1 cellular context compared by ENCODE assay signal in genomic region chr1:245858683-245859509, GRCh38.
TF ChIP-seq lines count a peak whose summit lies in the region.

No MANE protein-coding gene starts in this region.

TF ChIP-seq in H1, 55 proteins besides CTCF, POLR2A, EP300 and RAD21 (continued from another document):
- TF ChIP-seq RXRA (IDR thresholded peaks at IDR 0.05; ENCODE audit: insufficient read depth, low read depth, low read length) (no peak), TAF7 (optimal IDR thresholded peaks at IDR 0.05; ENCODE audit: borderline replicate concordance, low read depth, low read length) (no peak), ASH2L (IDR thresholded peaks at IDR 0.05; ENCODE audit: low read length) (no peak), SAP30 (IDR thresholded peaks at IDR 0.05; ENCODE audit: insufficient read depth, insufficient replicate concordance, low read length) (no peak), BACH1 (IDR thresholded peaks at IDR 0.05; ENCODE audit: low read length) (no peak), POLR2AphosphoS5 (IDR thresholded peaks at IDR 0.05; ENCODE audit: low read depth, low read length) (no peak), SP1 (IDR thresholded peaks at IDR 0.05; ENCODE audit: low read depth, low read length) (no peak), TBP (IDR thresholded peaks at IDR 0.05; ENCODE audit: low read depth, low read length) (no peak), SUZ12 (IDR thresholded peaks at IDR 0.05; ENCODE audit: low read length) (no peak), CTBP2 (IDR thresholded peaks at IDR 0.05; ENCODE audit: borderline replicate concordance, insufficient read depth, insufficient read length, low read length) (no peak), RFX5 (IDR thresholded peaks at IDR 0.05; ENCODE audit: borderline replicate concordance, low read depth, low read length) (no peak)
- TF ChIP-seq, protein P1, sequence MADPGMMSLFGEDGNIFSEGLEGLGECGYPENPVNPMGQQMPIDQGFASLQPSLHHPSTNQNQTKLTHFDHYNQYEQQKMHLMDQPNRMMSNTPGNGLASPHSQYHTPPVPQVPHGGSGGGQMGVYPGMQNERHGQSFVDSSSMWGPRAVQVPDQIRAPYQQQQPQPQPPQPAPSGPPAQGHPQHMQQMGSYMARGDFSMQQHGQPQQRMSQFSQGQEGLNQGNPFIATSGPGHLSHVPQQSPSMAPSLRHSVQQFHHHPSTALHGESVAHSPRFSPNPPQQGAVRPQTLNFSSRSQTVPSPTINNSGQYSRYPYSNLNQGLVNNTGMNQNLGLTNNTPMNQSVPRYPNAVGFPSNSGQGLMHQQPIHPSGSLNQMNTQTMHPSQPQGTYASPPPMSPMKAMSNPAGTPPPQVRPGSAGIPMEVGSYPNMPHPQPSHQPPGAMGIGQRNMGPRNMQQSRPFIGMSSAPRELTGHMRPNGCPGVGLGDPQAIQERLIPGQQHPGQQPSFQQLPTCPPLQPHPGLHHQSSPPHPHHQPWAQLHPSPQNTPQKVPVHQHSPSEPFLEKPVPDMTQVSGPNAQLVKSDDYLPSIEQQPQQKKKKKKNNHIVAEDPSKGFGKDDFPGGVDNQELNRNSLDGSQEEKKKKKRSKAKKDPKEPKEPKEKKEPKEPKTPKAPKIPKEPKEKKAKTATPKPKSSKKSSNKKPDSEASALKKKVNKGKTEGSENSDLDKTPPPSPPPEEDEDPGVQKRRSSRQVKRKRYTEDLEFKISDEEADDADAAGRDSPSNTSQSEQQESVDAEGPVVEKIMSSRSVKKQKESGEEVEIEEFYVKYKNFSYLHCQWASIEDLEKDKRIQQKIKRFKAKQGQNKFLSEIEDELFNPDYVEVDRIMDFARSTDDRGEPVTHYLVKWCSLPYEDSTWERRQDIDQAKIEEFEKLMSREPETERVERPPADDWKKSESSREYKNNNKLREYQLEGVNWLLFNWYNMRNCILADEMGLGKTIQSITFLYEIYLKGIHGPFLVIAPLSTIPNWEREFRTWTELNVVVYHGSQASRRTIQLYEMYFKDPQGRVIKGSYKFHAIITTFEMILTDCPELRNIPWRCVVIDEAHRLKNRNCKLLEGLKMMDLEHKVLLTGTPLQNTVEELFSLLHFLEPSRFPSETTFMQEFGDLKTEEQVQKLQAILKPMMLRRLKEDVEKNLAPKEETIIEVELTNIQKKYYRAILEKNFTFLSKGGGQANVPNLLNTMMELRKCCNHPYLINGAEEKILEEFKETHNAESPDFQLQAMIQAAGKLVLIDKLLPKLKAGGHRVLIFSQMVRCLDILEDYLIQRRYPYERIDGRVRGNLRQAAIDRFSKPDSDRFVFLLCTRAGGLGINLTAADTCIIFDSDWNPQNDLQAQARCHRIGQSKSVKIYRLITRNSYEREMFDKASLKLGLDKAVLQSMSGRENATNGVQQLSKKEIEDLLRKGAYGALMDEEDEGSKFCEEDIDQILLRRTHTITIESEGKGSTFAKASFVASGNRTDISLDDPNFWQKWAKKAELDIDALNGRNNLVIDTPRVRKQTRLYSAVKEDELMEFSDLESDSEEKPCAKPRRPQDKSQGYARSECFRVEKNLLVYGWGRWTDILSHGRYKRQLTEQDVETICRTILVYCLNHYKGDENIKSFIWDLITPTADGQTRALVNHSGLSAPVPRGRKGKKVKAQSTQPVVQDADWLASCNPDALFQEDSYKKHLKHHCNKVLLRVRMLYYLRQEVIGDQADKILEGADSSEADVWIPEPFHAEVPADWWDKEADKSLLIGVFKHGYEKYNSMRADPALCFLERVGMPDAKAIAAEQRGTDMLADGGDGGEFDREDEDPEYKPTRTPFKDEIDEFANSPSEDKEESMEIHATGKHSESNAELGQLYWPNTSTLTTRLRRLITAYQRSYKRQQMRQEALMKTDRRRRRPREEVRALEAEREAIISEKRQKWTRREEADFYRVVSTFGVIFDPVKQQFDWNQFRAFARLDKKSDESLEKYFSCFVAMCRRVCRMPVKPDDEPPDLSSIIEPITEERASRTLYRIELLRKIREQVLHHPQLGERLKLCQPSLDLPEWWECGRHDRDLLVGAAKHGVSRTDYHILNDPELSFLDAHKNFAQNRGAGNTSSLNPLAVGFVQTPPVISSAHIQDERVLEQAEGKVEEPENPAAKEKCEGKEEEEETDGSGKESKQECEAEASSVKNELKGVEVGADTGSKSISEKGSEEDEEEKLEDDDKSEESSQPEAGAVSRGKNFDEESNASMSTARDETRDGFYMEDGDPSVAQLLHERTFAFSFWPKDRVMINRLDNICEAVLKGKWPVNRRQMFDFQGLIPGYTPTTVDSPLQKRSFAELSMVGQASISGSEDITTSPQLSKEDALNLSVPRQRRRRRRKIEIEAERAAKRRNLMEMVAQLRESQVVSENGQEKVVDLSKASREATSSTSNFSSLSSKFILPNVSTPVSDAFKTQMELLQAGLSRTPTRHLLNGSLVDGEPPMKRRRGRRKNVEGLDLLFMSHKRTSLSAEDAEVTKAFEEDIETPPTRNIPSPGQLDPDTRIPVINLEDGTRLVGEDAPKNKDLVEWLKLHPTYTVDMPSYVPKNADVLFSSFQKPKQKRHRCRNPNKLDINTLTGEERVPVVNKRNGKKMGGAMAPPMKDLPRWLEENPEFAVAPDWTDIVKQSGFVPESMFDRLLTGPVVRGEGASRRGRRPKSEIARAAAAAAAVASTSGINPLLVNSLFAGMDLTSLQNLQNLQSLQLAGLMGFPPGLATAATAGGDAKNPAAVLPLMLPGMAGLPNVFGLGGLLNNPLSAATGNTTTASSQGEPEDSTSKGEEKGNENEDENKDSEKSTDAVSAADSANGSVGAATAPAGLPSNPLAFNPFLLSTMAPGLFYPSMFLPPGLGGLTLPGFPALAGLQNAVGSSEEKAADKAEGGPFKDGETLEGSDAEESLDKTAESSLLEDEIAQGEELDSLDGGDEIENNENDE (IDR thresholded peaks at IDR 0.05; ENCODE audit: insufficient replicate concordance, low read length), result no peak
